In the genomic region with DNA sequence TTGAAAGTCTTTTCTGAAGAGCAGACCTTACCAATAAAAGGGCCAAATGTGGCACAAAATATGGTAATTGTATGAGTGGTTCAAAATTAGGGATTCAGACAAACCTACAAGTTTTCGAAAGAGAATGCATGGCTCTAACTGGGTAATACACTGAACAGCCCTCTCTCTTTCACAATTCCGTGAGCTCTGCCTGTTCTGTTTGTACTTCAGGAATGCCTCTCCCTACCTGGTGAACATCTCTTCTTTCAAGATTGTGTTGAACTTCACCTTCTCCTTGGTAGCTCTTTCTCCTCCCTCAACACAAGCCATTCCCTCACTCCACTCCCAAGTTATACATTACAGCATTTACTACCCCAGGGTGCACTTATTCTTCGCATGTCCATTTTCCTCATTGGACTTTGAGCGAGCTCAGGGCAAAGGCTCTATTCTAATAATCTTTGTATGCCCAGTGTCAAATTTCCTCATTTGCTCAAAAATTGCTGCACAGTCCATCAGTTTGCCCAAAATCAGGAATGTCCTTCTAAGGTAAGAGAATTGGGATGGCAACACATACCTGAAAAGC, we compare ENCODE assay signal across 34 cellular contexts. TPM values are rescaled to one million over a fixed set of nuclear protein-coding genes. Genes with fewer than 3 reads are reported as not detected.
A peak's percentile ranks its signal among the peaks of the same experiment; 100 is the strongest.
DNase-seq lines count a peak whose midpoint lies in the region; ATAC-seq, FAIRE-seq and TF ChIP-seq lines count a peak whose summit lies in the region.
"Had no signal": no experiment of that assay in that cellular context is flagged by ENCODE, and none has a peak within 500 bp of the region (broad histone marks: within the 10 kb centered on the region; RNA-seq: fewer than 3 reads in every experiment).

No MANE protein-coding gene starts in this region.

- 100% methylated on average over 4 of the region's 4 CpGs for WGBS in GM12878 (ENCODE audit: insufficient coverage, insufficient replicate concordance, low lambda C conversion rate, missing lambda C conversion rate)

- TSS peak; percentile 18 for BruUV-seq in HCT116 (replicated peaks; lab: Mats Ljungman, UMichigan)
- BruUV-seq in GM12878 (replicated peaks; lab: Mats Ljungman, UMichigan): TSS peak; percentile 30

- POLR2A ChIA-PET in HCT116 (lab: Charles Lee): no interaction called here
- POLR2A ChIA-PET in GM12878 (lab: Charles Lee): no interaction called here

- no peak overlapping the region for H3K4me3 ChIP-seq in HCT116 (replicated peaks in 1 of 2; ENCODE audit: low read depth in 1 of 2, low read length in 2 of 2)
- no peak overlapping the region for H3K4me3 ChIP-seq in GM12878
- H3K4me3 ChIP-seq in iPS-20b (ENCODE audit: low read length): peak overlapping the region; percentile 45
- H3K4me3 ChIP-seq in neural cell (ENCODE audit: low read length): peak overlapping the region; percentile 4
- H3K4me3 ChIP-seq: ascending aorta, lower lobe of right lung, neural progenitor cell, right atrium auricular region, SJSA1, spleen, thyroid gland had no signal

- H3F3A ChIP-seq in neural cell (ENCODE audit: insufficient read depth, low read length, poor library complexity, severe bottlenecking): no peaks in the 10 kb centered on the region

- FAIRE-seq in GM12878 (lab: Jason Lieb, UNC): no peak

- TF ChIP-seq EP300 in GM12878 (IDR thresholded peaks at IDR 0.05; ENCODE audit: borderline replicate concordance in 1 of 2, control insufficient read depth in 1 of 2, low read depth in 2 of 2, low read length in 2 of 2) (no peak), neural cell (conservative IDR thresholded peaks at IDR 0.05; ENCODE audit: poor library complexity, severe bottlenecking) (no peak)

- H4K20me1 ChIP-seq in HCT116 (ENCODE audit: insufficient read depth) (no peaks in the 10 kb centered on the region), GM12878 (ENCODE audit: control insufficient read depth, insufficient read depth) (no peaks in the 10 kb centered on the region), neural cell (ENCODE audit: insufficient read depth) (no peaks in the 10 kb centered on the region)

- TF ChIP-seq POLR2A in HCT116 (IDR thresholded peaks at IDR 0.05; ENCODE audit: borderline replicate concordance, extremely low read depth, insufficient read depth, insufficient read length): no peak
- no peak for TF ChIP-seq POLR2A in GM12878 (IDR thresholded peaks at IDR 0.05; ENCODE audit: low read depth, low read length)

- H3K9me2 ChIP-seq in HCT116 (ENCODE audit: insufficient read depth) (no peaks in the 10 kb centered on the region), neural cell (ENCODE audit: insufficient read depth, low read length) (no peaks in the 10 kb centered on the region)

- H3K4me1 ChIP-seq in HCT116 (ENCODE audit: control insufficient read depth in 1 of 2, insufficient read depth in 2 of 2, low read length in 2 of 2): peaks cover 0 to 7% of the 10 kb centered on the region in 2 experiments; a peak in 1 of 4 replicates
- H3K4me1 ChIP-seq in GM12878 (ENCODE audit: control insufficient read depth, insufficient read depth, low read length): no peaks in the 10 kb centered on the region
- H3K4me1 ChIP-seq in iPS-20b (ENCODE audit: insufficient read depth, low read length): peaks cover 30% of the 10 kb centered on the region
- H3K4me1 ChIP-seq: neural progenitor cell, SJSA1 had no signal

- H3K27me3 ChIP-seq in HCT116 (ENCODE audit: insufficient read depth, low read length) (no peaks in the 10 kb centered on the region), GM12878 (replicated peaks in 1 of 2; ENCODE audit: control insufficient read depth in 2 of 2, insufficient read depth in 2 of 2, low read length in 1 of 2) (no peaks in the 10 kb centered on the region), iPS-20b (ENCODE audit: insufficient read depth, low read length) (no peaks in the 10 kb centered on the region), neural cell (ENCODE audit: insufficient read depth, low read depth, low read length) (no peaks in the 10 kb centered on the region)
- H3K27me3 ChIP-seq: ascending aorta, BE2C, neural progenitor cell, right atrium auricular region, SJSA1, spleen, thyroid gland had no signal

- H3K4me2 ChIP-seq in HCT116 (ENCODE audit: low read length) (no peak overlapping the region), GM12878 (ENCODE audit: control insufficient read depth, insufficient read depth) (no peak overlapping the region), neural cell (ENCODE audit: low read length) (no peak overlapping the region)
- H3K4me2 ChIP-seq: neural progenitor cell had no signal

- no peak for TF ChIP-seq CTCF in HCT116 (IDR thresholded peaks at IDR 0.05 in 2 of 3, conservative IDR thresholded peaks at IDR 0.05 in 1 of 3; ENCODE audit: borderline replicate concordance in 1 of 3, insufficient read depth in 1 of 3, low read depth in 2 of 3, low read length in 2 of 3)
- no peak for TF ChIP-seq CTCF in GM12878 (IDR thresholded peaks at IDR 0.05 in 2 of 3, conservative IDR thresholded peaks at IDR 0.05 in 1 of 3; ENCODE audit: control insufficient read depth in 2 of 3, extremely low read depth in 1 of 3, insufficient read depth in 1 of 3, low read depth in 3 of 3, low read length in 3 of 3)
- TF ChIP-seq CTCF in neural cell (IDR thresholded peaks at IDR 0.05; ENCODE audit: poor library complexity, severe bottlenecking): no peak

- CTCF ChIA-PET in HCT116 (lab: Charles Lee): no interaction called here
- CTCF ChIA-PET in GM12878 (lab: Yijun Ruan, JAX): interaction anchor here (1.0 to 1.4 kb wide), 3 partner anchors 22 to 215 kb away, joined by 3 to 4 read pairs (median 3); no protein-coding TSS in a partner anchor

- no peak overlapping the region for H2AFZ ChIP-seq in HCT116 (ENCODE audit: low read depth, low read length, poor library complexity, severe bottlenecking)
- no peak overlapping the region for H2AFZ ChIP-seq in GM12878 (ENCODE audit: control insufficient read depth, low read depth, low read length)
- no peak overlapping the region for H2AFZ ChIP-seq in neural cell (ENCODE audit: low read depth, low read length)
- H2AFZ ChIP-seq: neural progenitor cell, parathyroid adenoma had no signal

- H3K9ac ChIP-seq in HCT116 (ENCODE audit: low read length): no peak overlapping the region
- H3K9ac ChIP-seq in GM12878 (ENCODE audit: control insufficient read depth, insufficient read depth, low read length): no peak overlapping the region
- no peak overlapping the region for H3K9ac ChIP-seq in iPS-20b (ENCODE audit: low read depth, low read length)
- H3K9ac ChIP-seq in neural cell (ENCODE audit: low read length): peak overlapping the region; percentile 24
- H3K9ac ChIP-seq: neural progenitor cell, parathyroid adenoma had no signal

- H3K79me2 ChIP-seq in HCT116 (ENCODE audit: insufficient read depth, low read length) (no peaks in the 10 kb centered on the region; the same call in 1 of the 2 replicates), GM12878 (ENCODE audit: control insufficient read depth, insufficient read depth, low read length) (no peaks in the 10 kb centered on the region), neural cell (replicated peaks; ENCODE audit: insufficient read depth, low read length) (no peaks in the 10 kb centered on the region)
- H3K79me2 ChIP-seq: parathyroid adenoma had no signal

- H3K36me3 ChIP-seq in HCT116 (ENCODE audit: control insufficient read depth in 1 of 2, insufficient read depth in 2 of 2, low read length in 2 of 2) (peaks cover 16 to 28% of the 10 kb centered on the region in 2 experiments; a peak in 3 of 4 replicates), GM12878 (ENCODE audit: control insufficient read depth in 2 of 2, insufficient read depth in 2 of 2, low read length in 1 of 2) (peaks cover 5 to 23% of the 10 kb centered on the region in 2 experiments), iPS-20b (ENCODE audit: insufficient read depth, low read depth, low read length) (peaks cover 26% of the 10 kb centered on the region), neural cell (ENCODE audit: insufficient read depth, low read length) (no peaks in the 10 kb centered on the region)
- H3K36me3 ChIP-seq: neural progenitor cell had no signal

- no peak for DNase-seq in HCT116 (ENCODE audit: low read depth, low spot score)
- no peak for DNase-seq in GM12878 (ENCODE audit: low read depth, low spot score)
- DNase-seq in midbrain (lab: John Stamatoyannopoulos, UW): no peak
- DNase-seq: ACHN; activated CD4-positive, alpha-beta T cell treated with anti-CD3 and anti-CD28 coated beads, Interleukin-2, amount 10 ng/mL, durations not matched to agents 24 days and 14 days; activated CD8-positive, alpha-beta memory T cell treated with anti-CD3 and anti-CD28 coated beads for 24 hours; activated effector memory CD4-positive, alpha-beta T cell treated with anti-CD3 and anti-CD28 coated beads, Interleukin-2, amount 50 U/mL, for 16 hours; activated naive CD8-positive, alpha-beta T cell treated with anti-CD3 and anti-CD28 coated beads, Interleukin-2, amount 10 ng/mL, durations not matched to agents 7 days and 5 days; activated T-cell treated with anti-CD3 and anti-CD28 coated beads for 4 hours; BE2C; CD8-positive, alpha-beta memory T cell; DMS 273 treated with DMSO at 0.1 percent for 48 hours; EL; foreskin fibroblast; HCEC 1CT; head of caudate nucleus; lower lobe of right lung; NCI-H446 treated with DMSO at 0.1 percent for 48 hours; NCI-H82; spleen; stimulated activated CD4-positive, alpha-beta T cell treated with anti-CD3 and anti-CD28 coated beads, Interleukin-2, amount 100 ng/mL, for 24 hours; T-cell; thyroid gland had no signal

- RAD21 ChIA-PET in HCT116 (lab: Charles Lee; ENCODE audit: low non-redundant PET in 1 of 2, low total read pairs in 2 of 2, uncharacterized antibody in 2 of 2, unreplicated experiment in 2 of 2) (no interaction called here), GM12878 (lab: Charles Lee; ENCODE audit: unreplicated experiment) (no interaction called here)

- intact Hi-C loops in HCT116 (cut with micrococcal nuclease) (loop anchor here (10.0 kb wide), 1 partner anchor 451 kb away; no protein-coding TSS in a partner anchor), GM12878 (cut with micrococcal nuclease; ENCODE audit: unreplicated experiment) (loop anchor here (5.0 to 10.0 kb wide), 2 partner anchors 394 to 451 kb away; no protein-coding TSS in a partner anchor)

- H3K27ac ChIP-seq in HCT116 (ENCODE audit: low read depth, low read length): no peak overlapping the region
- H3K27ac ChIP-seq in GM12878 (ENCODE audit: control insufficient read depth, insufficient read depth): no peak overlapping the region
- no peak overlapping the region for H3K27ac ChIP-seq in iPS-20b (ENCODE audit: low read length)
- H3K27ac ChIP-seq in neural cell (ENCODE audit: low read length): peak overlapping the region; percentile 52
- H3K27ac ChIP-seq: lower lobe of right lung, neural progenitor cell, parathyroid adenoma, RWPE1, SJSA1, spleen, thyroid gland had no signal

- no peak for ATAC-seq in HCT116
- ATAC-seq in GM12878: no peak
- ATAC-seq in GM18502 (IDR thresholded peaks at IDR 0.05; ENCODE audit: poor library complexity, unreplicated experiment): no peak
- ATAC-seq in GM21825 (IDR thresholded peaks at IDR 0.05; ENCODE audit: unreplicated experiment): no peak
- ATAC-seq: esophagus mucosa, lower lobe of right lung, T-cell had no signal

- H3K9me3 ChIP-seq in HCT116 (ENCODE audit: control insufficient read depth in 1 of 2, insufficient read depth in 1 of 2, low read depth in 1 of 2, low read length in 2 of 2): no peaks in the 10 kb centered on the region
- H3K9me3 ChIP-seq in GM12878 (replicated peaks; ENCODE audit: control insufficient read depth, insufficient read depth, low read length): no peaks in the 10 kb centered on the region
- no peaks in the 10 kb centered on the region for H3K9me3 ChIP-seq in iPS-20b (ENCODE audit: insufficient read depth, low read depth, low read length)
- H3K9me3 ChIP-seq in neural cell (ENCODE audit: low read length): no peaks in the 10 kb centered on the region
- H3K9me3 ChIP-seq: ascending aorta, BE2C, lower lobe of right lung, right atrium auricular region, SJSA1, spleen, thyroid gland had no signal

- SMC1A ChIA-PET in GM12878 (lab: Charles Lee; ENCODE audit: uncharacterized antibody, unreplicated experiment): interaction anchor here (0.6 to 0.9 kb wide), 2 partner anchors 81 to 96 kb away, joined by 3 read pairs; no protein-coding TSS in a partner anchor

- TF ChIP-seq RAD21 in HCT116 (IDR thresholded peaks at IDR 0.05; ENCODE audit: low read depth) (no peak), GM12878 (IDR thresholded peaks at IDR 0.05; ENCODE audit: insufficient read depth, low read depth, low read length) (no peak), neural cell (conservative IDR thresholded peaks at IDR 0.05) (no peak)

- in situ Hi-C loops in GM12878 (cut with MboI): loop anchor here (5.0 to 10.0 kb wide), 2 partner anchors 391 to 454 kb away; no protein-coding TSS in a partner anchor

RNA-seq across cellular contexts. Expression of gene NRDE2, which starts 28.3 kb away (rescaled TPM):
- 20.1 TPM for total RNA-seq in HCT116 (2021; ENCODE audit: unreplicated experiment)
- polyA plus RNA-seq in HCT116 (2012): 8.1 and 10.1 TPM in 2 replicates
- 36.9 and 41.7 TPM in 2 replicates for total RNA-seq in GM12878 (2013; cell fraction: nucleolus; rRNA removed)
- 14.3 and 14.8 TPM in 2 replicates for total RNA-seq in GM12878 (2014; rRNA removed)
- total RNA-seq in GM12878 (2014; rRNA removed; fragmentation: Illumina TruSeq; extraction: Trizol): 13.6 and 13.9 TPM in 2 replicates
- total RNA-seq in GM12878 (2021): 21.0 and 21.3 TPM in 2 replicates
- polyA plus RNA-seq in GM12878 (2011; ENCODE audit: low read depth): 7.6 TPM
- polyA plus RNA-seq in GM12878 (2011; rRNA removed): 10.6 and 10.9 TPM in 2 replicates
- 6.8 and 9.2 TPM in 2 replicates for polyA plus RNA-seq in GM12878 (2011; cell fraction: cytosol; rRNA removed)
- 15.6 and 18.8 TPM in 2 replicates for polyA plus RNA-seq in GM12878 (2011; cell fraction: nucleus; rRNA removed)
- polyA plus RNA-seq in GM12878 (2012): 5.6 and 8.7 TPM in 2 replicates
- 10.6 and 11.9 TPM in 2 replicates for polyA plus RNA-seq in GM12878 (2014; fragmentation: Illumina TruSeq; extraction: Trizol)
- 1 to 10 TPM; 8.3 to 8.4 TPM for polyA plus RNA-seq in GM12878 (2014; fragmentation: Nextera tagmentation; extraction: Ambion mirVana)
- 13.5 and 13.9 TPM in 2 replicates for polyA plus RNA-seq in GM12878 (2014; rRNA removed)
- 10 to 100 TPM; 14.7 to 15.2 TPM for polyA plus RNA-seq in GM12878 (2016; fragmentation: Nextera tagmentation; extraction: Ambion mirVana)
- 14.6 and 17.6 TPM in 2 replicates for polyA minus RNA-seq in GM12878 (2011; rRNA and poly(A)+ RNA removed)
- 4.9 and 5.8 TPM in 2 replicates for polyA minus RNA-seq in GM12878 (2011; cell fraction: cytosol; rRNA and poly(A)+ RNA removed)
- 10.9 and 21.0 TPM in 2 replicates for polyA minus RNA-seq in GM12878 (2011; cell fraction: nucleus; rRNA and poly(A)+ RNA removed)
- 9.5 and 9.7 TPM in 2 replicates for polyA plus RNA-seq in neural cell
- 25.1 and 29.4 TPM in 2 replicates for polyA minus RNA-seq in neural cell

RNA-seq across cellular contexts. Expression of gene PSMC1, which starts 47.1 kb away (rescaled TPM):
- total RNA-seq in HCT116 (2021; ENCODE audit: unreplicated experiment) (132 TPM), GM12878 (2014; rRNA removed) (112 and 129 TPM in 2 replicates), GM12878 (2014; rRNA removed; fragmentation: Illumina TruSeq; extraction: Trizol) (260 and 277 TPM in 2 replicates), GM12878 (2021) (91.5 and 97.4 TPM in 2 replicates)
- 146 and 172 TPM in 2 replicates for polyA plus RNA-seq in HCT116 (2012)
- 34.5 and 36.4 TPM in 2 replicates for total RNA-seq in GM12878 (2013; cell fraction: nucleolus; rRNA removed)
- 70.6 TPM for polyA plus RNA-seq in GM12878 (2011; ENCODE audit: low read depth)
- polyA plus RNA-seq in GM12878 (2011; rRNA removed) (160 and 232 TPM in 2 replicates), GM12878 (2014; fragmentation: Illumina TruSeq; extraction: Trizol) (286 and 401 TPM in 2 replicates), GM12878 (2014; fragmentation: Nextera tagmentation; extraction: Ambion mirVana) (100 to 1,000 TPM; 194 to 255 TPM), GM12878 (2014; rRNA removed) (114 and 135 TPM in 2 replicates), GM12878 (2016; fragmentation: Nextera tagmentation; extraction: Ambion mirVana) (100 to 1,000 TPM; 224 to 226 TPM), neural cell (255 and 287 TPM in 2 replicates)
- polyA plus RNA-seq in GM12878 (2011; cell fraction: cytosol; rRNA removed): 59.7 and 67.4 TPM in 2 replicates
- polyA plus RNA-seq in GM12878 (2011; cell fraction: nucleus; rRNA removed): 58.3 and 62.8 TPM in 2 replicates
- polyA plus RNA-seq in GM12878 (2012): 64.2 and 108 TPM in 2 replicates
- polyA minus RNA-seq in GM12878 (2011; rRNA and poly(A)+ RNA removed): 48.7 and 62.2 TPM in 2 replicates
- 24.9 and 25.0 TPM in 2 replicates for polyA minus RNA-seq in GM12878 (2011; cell fraction: cytosol; rRNA and poly(A)+ RNA removed)
- 9.9 and 18.2 TPM in 2 replicates for polyA minus RNA-seq in GM12878 (2011; cell fraction: nucleus; rRNA and poly(A)+ RNA removed)
- polyA minus RNA-seq in neural cell: 156 and 201 TPM in 2 replicates

Comparison
In these comparisons a context has a peak if more than half of its experiments do, and no peak if none do; other contexts are left out.
1. H3K4me3 ChIP-seq: peak in iPS-20b (single experiment) and neural cell (single experiment); none in HCT116 (0 of 2) and GM12878 (single experiment).